ENCODE assay signal across 8 cellular contexts in the genomic region with DNA sequence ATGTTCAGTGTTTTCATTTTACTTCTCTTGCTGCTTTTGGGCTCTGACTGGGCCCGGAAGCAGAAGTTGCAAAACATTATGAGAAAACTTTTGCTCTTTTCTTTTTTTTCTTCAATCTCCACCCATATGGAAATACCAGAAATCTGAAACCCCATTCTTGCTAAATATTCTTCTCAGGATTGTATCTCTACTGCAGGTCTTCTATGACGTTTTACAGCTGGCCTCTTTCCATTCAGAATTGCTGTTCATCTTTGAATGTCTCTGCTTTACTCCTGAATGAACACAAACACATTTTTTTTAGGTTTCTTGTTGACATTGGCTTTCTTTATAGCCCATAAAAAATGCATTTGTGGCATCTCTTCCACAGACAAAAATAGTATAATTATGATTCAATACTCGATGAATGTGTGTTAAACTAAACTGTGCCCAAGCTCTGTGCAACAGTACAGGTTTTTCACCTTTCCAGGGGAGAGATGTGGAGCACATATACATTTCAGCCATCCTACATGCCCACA. TPM values are rescaled to one million over a fixed set of nuclear protein-coding genes. Genes with fewer than 3 reads are reported as not detected.
DNase-seq lines count a peak whose midpoint lies in the region; ATAC-seq and TF ChIP-seq lines count a peak whose summit lies in the region.

No MANE protein-coding gene starts in this region.

- peak overlapping the region; percentile 4 for H3K9ac ChIP-seq in SK-N-MC (ENCODE audit: insufficient read length)

- H3K36me3 ChIP-seq in SK-N-MC (ENCODE audit: insufficient read depth, low read length), result no peaks in the 10 kb centered on the region
- no peaks in the 10 kb centered on the region for H3K36me3 ChIP-seq in esophagus squamous epithelium

- no peaks in the 10 kb centered on the region for H3K27me3 ChIP-seq in esophagus squamous epithelium

- DNase-seq in stimulated activated naive CD4-positive, alpha-beta T cell (lab: John Stamatoyannopoulos, UW), result peak in 5 of 6 experiments; percentile 25 to 63 (median 49)
- DNase-seq in stimulated activated naive CD4-positive, alpha-beta T cell treated with Interleukin-2 at 50 U/mL for 16 hours (lab: John Stamatoyannopoulos, UW), result no peak
- DNase-seq in SK-N-MC (ENCODE audit: low read depth, low spot score) (peak; percentile 70), esophagus squamous epithelium (lab: John Stamatoyannopoulos, UW) (no peak), stromal cell of bone marrow (ENCODE audit: low read depth) (peak; percentile 93), NCI-H1048 (lab: John Stamatoyannopoulos, UW) (no peak)
- no peak for DNase-seq in stimulated activated CD4-positive, alpha-beta T cell treated with anti-CD3 and anti-CD28 coated beads, Interleukin-2, amount 100 ng/mL, for 48 hours

- WGBS in esophagus squamous epithelium, 2 donors, result 9 to 10% methylated on average over 3 of the region's 3 CpGs

- intact Hi-C loops in esophagus squamous epithelium (cut with DNase I), result no loop called here

- ATAC-seq in HG03159 (IDR thresholded peaks at IDR 0.05; ENCODE audit: unreplicated experiment), result peak; percentile 41

- no peak for TF ChIP-seq POLR2A in esophagus squamous epithelium (IDR thresholded peaks at IDR 0.05)

- H3K9me3 ChIP-seq in SK-N-MC (ENCODE audit: low read depth, low read length) (no peaks in the 10 kb centered on the region), esophagus squamous epithelium (no peaks in the 10 kb centered on the region)

- no peak for TF ChIP-seq CTCF in esophagus squamous epithelium (IDR thresholded peaks at IDR 0.05)

- no peaks in the 10 kb centered on the region for H3K4me1 ChIP-seq in esophagus squamous epithelium

- H3K4me3 ChIP-seq in SK-N-MC (peak overlapping the region; percentile 34), esophagus squamous epithelium (no peak overlapping the region)

- H3K27ac ChIP-seq in SK-N-MC (peak overlapping the region; percentile 84), esophagus squamous epithelium (peak overlapping the region in 3 of 4 donors; percentile 17 to 44 (median 34))

RNA-seq across cellular contexts. Expression of gene PTPRC, which starts 18.8 kb away (rescaled TPM):
- 10 to 100 TPM in 3 of 4 donors, 1 to 10 TPM in 1; 9.2 to 39.1 (median 14.9) TPM for total RNA-seq in esophagus squamous epithelium

Comparison
In these comparisons a context has a peak if more than half of its experiments do, and no peak if none do; other contexts are left out.
1. DNase-seq: peak in stimulated activated naive CD4-positive, alpha-beta T cell (5 of 6), SK-N-MC (single experiment) and stromal cell of bone marrow (single experiment); none in stimulated activated naive CD4-positive, alpha-beta T cell treated with Interleukin-2 at 50 U/mL for 16 hours (single experiment), esophagus squamous epithelium (single experiment), stimulated activated CD4-positive, alpha-beta T cell treated with anti-CD3 and anti-CD28 coated beads, Interleukin-2, amount 100 ng/mL, for 48 hours (0 of 2) and NCI-H1048 (single experiment).